8 cellular contexts compared by ENCODE assay signal in genomic region chr7:102434039-102434481, GRCh38. TPM values are rescaled to one million over a fixed set of nuclear protein-coding genes. Genes with fewer than 3 reads are reported as not detected.
DNase-seq lines count a peak whose midpoint lies in the region; ATAC-seq, FAIRE-seq and TF ChIP-seq lines count a peak whose summit lies in the region.

No MANE protein-coding gene starts in this region.

- H3K9me3 Mint-ChIP-seq in CD4-positive, CD25-positive, alpha-beta regulatory T cell = no peaks in the 10 kb centered on the region

- H3K9me1 ChIP-seq in keratinocyte (ENCODE audit: control insufficient read depth, extremely low read depth, insufficient read depth, low read length) = no peaks in the 10 kb centered on the region

- H4K20me1 ChIP-seq in keratinocyte (ENCODE audit: control insufficient read depth, extremely low read depth, insufficient read depth, low read length) = no peaks in the 10 kb centered on the region

- no peak for FAIRE-seq in keratinocyte (lab: Jason Lieb, UNC)

- H3K27ac ChIP-seq in CD4-positive, CD25-positive, alpha-beta regulatory T cell (ENCODE audit: insufficient read depth, low read length, poor library complexity, severe bottlenecking) = peak overlapping the region; percentile 98
- H3K27ac ChIP-seq in keratinocyte (ENCODE audit: control insufficient read depth, insufficient read depth, low read length) (no peak overlapping the region), testis (no peak overlapping the region)

- TF ChIP-seq POLR2A in testis (IDR thresholded peaks at IDR 0.05) = no peak

- peak overlapping the region; percentile 81 for H3K4me2 ChIP-seq in keratinocyte (ENCODE audit: control insufficient read depth, extremely low read depth, insufficient read depth, low read depth, low read length)

- H3K9ac ChIP-seq in adipocyte (ENCODE audit: low read length) (peak overlapping the region; percentile 87), keratinocyte (ENCODE audit: control insufficient read depth, extremely low read depth, insufficient read depth, low read length) (peak overlapping the region; percentile 61)

- intact Hi-C loops in testis (cut with DNase I; ENCODE audit: low total_unique reads) = no loop called here

- H3K9me3 ChIP-seq in CD4-positive, CD25-positive, alpha-beta regulatory T cell (ENCODE audit: control insufficient read depth in 2 of 2, low read length in 2 of 2) = no peaks in the 10 kb centered on the region
- H3K9me3 ChIP-seq in adipocyte (ENCODE audit: control insufficient read depth, low read length) (no peaks in the 10 kb centered on the region), keratinocyte (ENCODE audit: control insufficient read depth, low read depth, low read length) (no peaks in the 10 kb centered on the region), testis (no peaks in the 10 kb centered on the region)

- peak overlapping the region; percentile 85 to 94 (median 87) for H3K4me3 Mint-ChIP-seq in CD4-positive, CD25-positive, alpha-beta regulatory T cell

- in situ Hi-C loops in GM13976 (cut with MboI; ENCODE audit: low sequenced_read_pairs, unreplicated experiment) = no loop called here

- ATAC-seq in CD4-positive, CD25-positive, alpha-beta regulatory T cell (ENCODE audit: low read depth in 2 of 2) = no peak
- ATAC-seq in omental fat pad (ENCODE audit: low FRiP score) = no peak

- 29 to 30% methylated on average over 9 of the region's 9 CpGs for WGBS in testis, 2 donors

- dilution Hi-C loops in keratinocyte (cut with MboI; ENCODE audit: extremely low pct_ligation_motif_present, low sequenced_read_pairs) = no loop called here

- peaks cover 10 to 55% (median 33%) of the 10 kb centered on the region in 4 donors for H3K4me1 Mint-ChIP-seq in CD4-positive, CD25-positive, alpha-beta regulatory T cell

- peak overlapping the region; percentile 16 to 90 (median 88) for H3K27ac Mint-ChIP-seq in CD4-positive, CD25-positive, alpha-beta regulatory T cell

- peaks cover 50% of the 10 kb centered on the region for H3K4me1 ChIP-seq in CD4-positive, CD25-positive, alpha-beta regulatory T cell (ENCODE audit: control insufficient read depth, insufficient read depth, low read length, poor library complexity, severe bottlenecking)
- H3K4me1 ChIP-seq in adipocyte (ENCODE audit: control insufficient read depth, insufficient read depth, low read length) (peaks cover 6% of the 10 kb centered on the region), keratinocyte (ENCODE audit: control insufficient read depth, extremely low read depth, insufficient read depth, low read length) (peaks cover 13% of the 10 kb centered on the region), testis (peaks cover 6% of the 10 kb centered on the region)

- H2AFZ ChIP-seq in keratinocyte (ENCODE audit: control insufficient read depth, low read length) = no peak overlapping the region

- H3K27me3 Mint-ChIP-seq in CD4-positive, CD25-positive, alpha-beta regulatory T cell = peaks cover 5% of the 10 kb centered on the region

- no peaks in the 10 kb centered on the region for H3K27me3 ChIP-seq in CD4-positive, CD25-positive, alpha-beta regulatory T cell (ENCODE audit: control insufficient read depth, insufficient read depth, low read length)
- H3K27me3 ChIP-seq in adipocyte (replicated peaks; ENCODE audit: control insufficient read depth, insufficient read depth, low read length) (no peaks in the 10 kb centered on the region), keratinocyte (ENCODE audit: control insufficient read depth, extremely low read depth, insufficient read depth, low read length) (peaks cover 3% of the 10 kb centered on the region), testis (no peaks in the 10 kb centered on the region)

- TF ChIP-seq CTCF in keratinocyte (optimal IDR thresholded peaks at IDR 0.05 in 1 of 3, IDR thresholded peaks at IDR 0.05 in 1 of 3, conservative IDR thresholded peaks at IDR 0.05 in 1 of 3; ENCODE audit: extremely low read depth in 1 of 3, insufficient read depth in 2 of 3, low read length in 3 of 3) = no peak
- TF ChIP-seq CTCF in testis (IDR thresholded peaks at IDR 0.05) = no peak
- no peak for TF ChIP-seq CTCF in GM13976 (IDR thresholded peaks at IDR 0.05; ENCODE audit: borderline replicate concordance, control extremely low read depth, extremely low read depth, insufficient read depth, missing control alignments)
- no peak for TF ChIP-seq CTCF in omental fat pad (IDR thresholded peaks at IDR 0.05)

- peaks cover 2% of the 10 kb centered on the region for H3K36me3 ChIP-seq in CD4-positive, CD25-positive, alpha-beta regulatory T cell (ENCODE audit: control insufficient read depth, insufficient read depth, low read length)
- peaks cover 2% of the 10 kb centered on the region for H3K36me3 ChIP-seq in adipocyte (ENCODE audit: control insufficient read depth, insufficient read depth, low read length, severe bottlenecking)
- no peaks in the 10 kb centered on the region for H3K36me3 ChIP-seq in keratinocyte (ENCODE audit: control insufficient read depth in 2 of 2, extremely low read depth in 1 of 2, insufficient read depth in 2 of 2, low read length in 2 of 2)
- no peaks in the 10 kb centered on the region for H3K36me3 ChIP-seq in testis (ENCODE audit: low read depth, missing control alignments)

- no peaks in the 10 kb centered on the region for H3K36me3 Mint-ChIP-seq in CD4-positive, CD25-positive, alpha-beta regulatory T cell

- DNase-seq in CD4-positive, CD25-positive, alpha-beta regulatory T cell = peak in 1 of 3 donors; percentile 54
- DNase-seq in HS-5 (ENCODE audit: low read depth) (peak; percentile 8), adipocyte (ENCODE audit: low read depth) (no peak), keratinocyte (ENCODE audit: low read depth, low spot score) (no peak), testis (no peak), GM13976 (ENCODE audit: low spot score) (no peak), NCI-H1048 (lab: John Stamatoyannopoulos, UW) (no peak), omental fat pad (ENCODE audit: low spot score) (no peak)

- peak overlapping the region; percentile 75 for H3K4me3 ChIP-seq in CD4-positive, CD25-positive, alpha-beta regulatory T cell (ENCODE audit: low read depth, low read length)
- peak overlapping the region; percentile 82 for H3K4me3 ChIP-seq in adipocyte (ENCODE audit: low read length)
- peak overlapping the region; percentile 54 to 69 (median 61) for H3K4me3 ChIP-seq in keratinocyte (ENCODE audit: control insufficient read depth in 2 of 3, extremely low read depth in 1 of 3, insufficient read depth in 2 of 3, low read depth in 1 of 3, low read length in 3 of 3)
- H3K4me3 ChIP-seq in testis = peak overlapping the region; percentile 71 to 73

- H3K79me2 ChIP-seq in keratinocyte (ENCODE audit: control insufficient read depth, insufficient read depth, low read length) = no peaks in the 10 kb centered on the region

RNA-seq across cellular contexts. Expression of gene ORAI2, which starts 0.7 kb away (rescaled TPM):
- 14.6 TPM for total RNA-seq in CD4-positive, CD25-positive, alpha-beta regulatory T cell
- 10 to 100 TPM; 15.8 to 26.6 (median 17.7) TPM for polyA plus RNA-seq in CD4-positive, CD25-positive, alpha-beta regulatory T cell
- polyA plus RNA-seq in keratinocyte = 2.0 to 4.3 TPM (median 4.1 TPM) in 3 replicates
- polyA plus RNA-seq in keratinocyte (2011; ENCODE audit: low read depth) = 0.29 TPM
- 2.7 and 7.3 TPM in 2 replicates for polyA plus RNA-seq in keratinocyte (2011; cell fraction: cytosol; rRNA removed)
- polyA plus RNA-seq in keratinocyte (2011; cell fraction: nucleus; rRNA removed) = 3.5 and 6.1 TPM in 2 replicates
- polyA plus RNA-seq in keratinocyte (2012; ENCODE audit: low replicate concordance) = 1.0 and 5.5 TPM in 2 replicates
- polyA minus RNA-seq in keratinocyte = 5.2 to 12.2 TPM (median 9.4 TPM) in 3 replicates
- polyA minus RNA-seq in keratinocyte (2011; cell fraction: cytosol; rRNA and poly(A)+ RNA removed) = 10.0 TPM
- 2.8 and 9.5 TPM in 2 replicates for polyA minus RNA-seq in keratinocyte (2011; cell fraction: nucleus; rRNA and poly(A)+ RNA removed)
- total RNA-seq in testis = 10 to 100 TPM in 1 of 2 donors, 1 to 10 TPM in 1; 9.7 to 10.3 TPM
- polyA plus RNA-seq in testis (ENCODE audit: insufficient read depth, low read depth, low replicate concordance) = 9.9 TPM
- 10 to 100 TPM; 11.4 to 31.6 (median 26.6) TPM for total RNA-seq in omental fat pad

RNA-seq across cellular contexts. Expression of gene ALKBH4, which starts 30.6 kb away (rescaled TPM):
- total RNA-seq in CD4-positive, CD25-positive, alpha-beta regulatory T cell = 7.4 TPM
- polyA plus RNA-seq in CD4-positive, CD25-positive, alpha-beta regulatory T cell = 10 to 100 TPM; 18.4 to 20.6 (median 19.4) TPM
- 3.1 to 5.5 TPM (median 3.7 TPM) in 3 replicates for polyA plus RNA-seq in keratinocyte
- polyA plus RNA-seq in keratinocyte (2011; ENCODE audit: low read depth) = 2.8 TPM
- 1.8 and 5.1 TPM in 2 replicates for polyA plus RNA-seq in keratinocyte (2011; cell fraction: cytosol; rRNA removed)
- polyA plus RNA-seq in keratinocyte (2011; cell fraction: nucleus; rRNA removed) = 3.2 and 4.4 TPM in 2 replicates
- polyA plus RNA-seq in keratinocyte (2012; ENCODE audit: low replicate concordance) = 3.7 and 6.4 TPM in 2 replicates
- 0.96 to 2.8 TPM (median 1.3 TPM) in 3 replicates for polyA minus RNA-seq in keratinocyte
- polyA minus RNA-seq in keratinocyte (2011; cell fraction: cytosol; rRNA and poly(A)+ RNA removed) = 5.2 TPM
- polyA minus RNA-seq in keratinocyte (2011; cell fraction: nucleus; rRNA and poly(A)+ RNA removed) = 1.4 and 2.8 TPM in 2 replicates
- 10 to 100 TPM; 26.7 to 27.7 TPM for total RNA-seq in testis
- polyA plus RNA-seq in testis (ENCODE audit: insufficient read depth, low read depth, low replicate concordance) = 9.3 TPM
- 10 to 100 TPM in 2 of 4 donors, 1 to 10 TPM in 2; 7.9 to 12.6 (median 9.7) TPM for total RNA-seq in omental fat pad

RNA-seq across cellular contexts. Expression of gene LRWD1, which starts 30.7 kb away (rescaled TPM):
- total RNA-seq in CD4-positive, CD25-positive, alpha-beta regulatory T cell = 12.9 TPM
- polyA plus RNA-seq in CD4-positive, CD25-positive, alpha-beta regulatory T cell = 10 to 100 TPM; 12.4 to 15.3 (median 13.7) TPM
- 11.3 to 15.3 TPM (median 14.4 TPM) in 3 replicates for polyA plus RNA-seq in keratinocyte
- 3.3 TPM for polyA plus RNA-seq in keratinocyte (2011; ENCODE audit: low read depth)
- 7.2 and 14.5 TPM in 2 replicates for polyA plus RNA-seq in keratinocyte (2011; cell fraction: cytosol; rRNA removed)
- 14.4 and 19.5 TPM in 2 replicates for polyA plus RNA-seq in keratinocyte (2011; cell fraction: nucleus; rRNA removed)
- polyA plus RNA-seq in keratinocyte (2012; ENCODE audit: low replicate concordance) = 8.4 and 15.8 TPM in 2 replicates
- 9.0 to 13.0 TPM (median 11.7 TPM) in 3 replicates for polyA minus RNA-seq in keratinocyte
- 27.8 TPM for polyA minus RNA-seq in keratinocyte (2011; cell fraction: cytosol; rRNA and poly(A)+ RNA removed)
- 12.2 and 15.0 TPM in 2 replicates for polyA minus RNA-seq in keratinocyte (2011; cell fraction: nucleus; rRNA and poly(A)+ RNA removed)
- total RNA-seq in testis = 100 to 1,000 TPM; 221 to 350 TPM
- polyA plus RNA-seq in testis (ENCODE audit: insufficient read depth, low read depth, low replicate concordance) = 540 TPM
- 10 to 100 TPM in 3 of 4 donors, 1 to 10 TPM in 1; 9.8 to 19.3 (median 11.4) TPM for total RNA-seq in omental fat pad

RNA-seq across cellular contexts. Expression of gene PRKRIP1, which starts 37.9 kb away (rescaled TPM):
- total RNA-seq in CD4-positive, CD25-positive, alpha-beta regulatory T cell = 47.7 TPM
- 10 to 100 TPM; 12.3 to 15.5 (median 14.8) TPM for polyA plus RNA-seq in CD4-positive, CD25-positive, alpha-beta regulatory T cell
- polyA plus RNA-seq in keratinocyte (12.5 to 16.1 TPM (median 12.9 TPM) in 3 replicates), testis (ENCODE audit: insufficient read depth, low read depth, low replicate concordance) (50.8 TPM)
- polyA plus RNA-seq in keratinocyte (2011; ENCODE audit: low read depth) = 36.8 TPM
- polyA plus RNA-seq in keratinocyte (2011; cell fraction: cytosol; rRNA removed) = 4.7 and 6.4 TPM in 2 replicates
- 62.4 and 69.4 TPM in 2 replicates for polyA plus RNA-seq in keratinocyte (2011; cell fraction: nucleus; rRNA removed)
- polyA plus RNA-seq in keratinocyte (2012; ENCODE audit: low replicate concordance) = 12.4 and 14.7 TPM in 2 replicates
- 2.5 to 3.5 TPM (median 2.7 TPM) in 3 replicates for polyA minus RNA-seq in keratinocyte
- polyA minus RNA-seq in keratinocyte (2011; cell fraction: cytosol; rRNA and poly(A)+ RNA removed) = 6.1 TPM
- 8.3 and 8.8 TPM in 2 replicates for polyA minus RNA-seq in keratinocyte (2011; cell fraction: nucleus; rRNA and poly(A)+ RNA removed)
- total RNA-seq in testis (10 to 100 TPM; 52.5 to 71.1 TPM), omental fat pad (10 to 100 TPM; 15.6 to 29.9 (median 20.2) TPM)

RNA-seq across cellular contexts. Expression of gene POLR2J, which starts 44.7 kb away (rescaled TPM):
- 39.1 TPM for total RNA-seq in CD4-positive, CD25-positive, alpha-beta regulatory T cell
- polyA plus RNA-seq in CD4-positive, CD25-positive, alpha-beta regulatory T cell = 100 to 1,000 TPM in 3 of 4 donors, 10 to 100 TPM in 1; 73.9 to 109 (median 104) TPM
- polyA plus RNA-seq in keratinocyte (65.0 to 71.8 TPM (median 65.9 TPM) in 3 replicates), testis (ENCODE audit: insufficient read depth, low read depth, low replicate concordance) (73.1 TPM)
- 10.9 TPM for polyA plus RNA-seq in keratinocyte (2011; ENCODE audit: low read depth)
- polyA plus RNA-seq in keratinocyte (2011; cell fraction: cytosol; rRNA removed) = 35.1 and 53.4 TPM in 2 replicates
- 13.7 and 14.4 TPM in 2 replicates for polyA plus RNA-seq in keratinocyte (2011; cell fraction: nucleus; rRNA removed)
- polyA plus RNA-seq in keratinocyte (2012; ENCODE audit: low replicate concordance) = 68.8 and 71.3 TPM in 2 replicates
- polyA minus RNA-seq in keratinocyte = 13.8 to 24.2 TPM (median 18.9 TPM) in 3 replicates
- 18.8 TPM for polyA minus RNA-seq in keratinocyte (2011; cell fraction: cytosol; rRNA and poly(A)+ RNA removed)
- polyA minus RNA-seq in keratinocyte (2011; cell fraction: nucleus; rRNA and poly(A)+ RNA removed) = 10.2 and 17.0 TPM in 2 replicates
- total RNA-seq in testis (10 to 100 TPM; 33.9 to 46.0 TPM), omental fat pad (10 to 100 TPM; 15.4 to 26.6 (median 18.3) TPM)

Comparison
In these comparisons a context has a peak if more than half of its experiments do, and no peak if none do; other contexts are left out.
1. RNA of gene LRWD1, which starts 30.7 kb away (total RNA-seq): 221 to 350 TPM in testis; 12.9 TPM in CD4-positive, CD25-positive, alpha-beta regulatory T cell (single experiment) and 9.8 to 19.3 TPM in omental fat pad; every median in the first group is over 10 times any median in the second.
2. Peak in every context shown above with its lines, with median percentiles within 50 percentile points of each other: H3K4me3 ChIP-seq.